25 cellular contexts compared by ENCODE assay signal in genomic region chr4:13706716-13707115, GRCh38.
A peak's percentile ranks its signal among the peaks of the same experiment; 100 is the strongest.
DNase-seq lines count a peak whose midpoint lies in the region; ATAC-seq and TF ChIP-seq lines count a peak whose summit lies in the region.
"Had no signal": no experiment of that assay in that cellular context is flagged by ENCODE, and none has a peak within 500 bp of the region (broad histone marks: within the 10 kb centered on the region; RNA-seq: fewer than 3 reads in every experiment).

No MANE protein-coding gene starts in this region.

- H4K91ac ChIP-seq in mesenchymal stem cell (ENCODE audit: low read length) = no peak overlapping the region

- no peaks in the 10 kb centered on the region for H3K79me2 ChIP-seq in MM.1S (ENCODE audit: low read length)

- H3K27ac ChIP-seq in MM.1S (ENCODE audit: low read length) = peak overlapping the region; percentile 82; the same call in 1 of the 2 replicates
- H3K27ac ChIP-seq in mesenchymal stem cell (ENCODE audit: low read length, poor library complexity, severe bottlenecking) = peak overlapping the region; percentile 98
- H3K27ac ChIP-seq in WERI-Rb-1 = no peak overlapping the region
- H3K27ac ChIP-seq: BLaER1, dorsolateral prefrontal cortex had no signal

- H2AK5ac ChIP-seq in mesenchymal stem cell (ENCODE audit: low read length, severe bottlenecking) = peak overlapping the region; percentile 63

- H3K4me2 ChIP-seq in MM.1S (ENCODE audit: low read depth, low read length) (no peak overlapping the region), mesenchymal stem cell (ENCODE audit: low read length, poor library complexity, severe bottlenecking) (no peak overlapping the region)
- H3K4me2 ChIP-seq: BLaER1 had no signal

- H3K9me2 ChIP-seq in MM.1S (replicated peaks; ENCODE audit: insufficient read depth, low read length) = no peaks in the 10 kb centered on the region

- H3K9me3 ChIP-seq in MM.1S (replicated peaks; ENCODE audit: insufficient read depth, low read length) (no peaks in the 10 kb centered on the region), mesenchymal stem cell (ENCODE audit: control insufficient read depth, low read length) (no peaks in the 10 kb centered on the region), WERI-Rb-1 (ENCODE audit: severe bottlenecking) (no peaks in the 10 kb centered on the region)
- H3K9me3 ChIP-seq: BLaER1, tibial nerve had no signal

- H2BK15ac ChIP-seq in mesenchymal stem cell (ENCODE audit: low read depth, poor library complexity, severe bottlenecking) = no peak overlapping the region

- peaks cover 0 to 4% of the 10 kb centered on the region in 2 donors for H3K36me3 Mint-ChIP-seq in activated naive CD4-positive, alpha-beta T cell treated with anti-CD3 and anti-CD28 coated beads, Interleukin-2, amount 50 U/mL, for 72 hours
- H3K36me3 Mint-ChIP-seq: activated naive CD4-positive, alpha-beta T cell treated with anti-CD3 and anti-CD28 coated beads, Interleukin-2, amount 10 ng/mL, durations not matched to agents 7 days and 5 days had no signal

- H2BK120ac ChIP-seq in mesenchymal stem cell (ENCODE audit: low read depth, low read length) = no peak overlapping the region

- no peak overlapping the region for H4K8ac ChIP-seq in mesenchymal stem cell (ENCODE audit: low read length)

- in situ Hi-C loops in ACHN (cut with HindIII; ENCODE audit: low pct_ligation_motif_present, low pct_unique_long_range_greater_than_20kb, low sequenced_read_pairs) = no loop called here

- no CpG with 5 or more reads among the region's 3 CpGs for WGBS in mesenchymal stem cell

- H2BK12ac ChIP-seq in mesenchymal stem cell (ENCODE audit: low read length in 2 of 2) = no peak overlapping the region

- peaks cover 12% of the 10 kb centered on the region for H3F3A ChIP-seq in MM.1S (ENCODE audit: insufficient read depth, low read length)

- no peak overlapping the region for H3K14ac ChIP-seq in mesenchymal stem cell (ENCODE audit: low read length in 2 of 2)

- no peaks in the 10 kb centered on the region for H3K79me1 ChIP-seq in mesenchymal stem cell (replicated peaks; ENCODE audit: low read length, poor library complexity, severe bottlenecking)

- H3K9me3 Mint-ChIP-seq in activated naive CD4-positive, alpha-beta T cell treated with anti-CD3 and anti-CD28 coated beads, Interleukin-2, amount 50 U/mL, for 72 hours = no peaks in the 10 kb centered on the region
- H3K9me3 Mint-ChIP-seq: activated CD4-positive, alpha-beta memory T cell treated with anti-CD3 and anti-CD28 coated beads, Interleukin-2, amount 10 ng/mL, durations not matched to agents 7 days and 5 days; activated naive CD4-positive, alpha-beta T cell treated with anti-CD3 and anti-CD28 coated beads, Interleukin-2, amount 10 ng/mL, durations not matched to agents 7 days and 5 days; H9 had no signal

- no peaks in the 10 kb centered on the region for H3K36me3 ChIP-seq in MM.1S (replicated peaks; ENCODE audit: insufficient read depth, low read length)
- no peaks in the 10 kb centered on the region for H3K36me3 ChIP-seq in mesenchymal stem cell (ENCODE audit: control insufficient read depth in 1 of 2, insufficient read depth in 2 of 2, low read depth in 1 of 2, low read length in 2 of 2)
- H3K36me3 ChIP-seq in WERI-Rb-1 = no peaks in the 10 kb centered on the region
- H3K36me3 ChIP-seq: BLaER1, tibial nerve had no signal

- ATAC-seq in activated naive CD4-positive, alpha-beta T cell treated with anti-CD3 and anti-CD28 coated beads, Interleukin-2, amount 50 U/mL, for 72 hours = no peak
- ATAC-seq: SK-N-SH treated with all-trans-retinoic acid at 6 μM for 48 hours, T-helper 17 cell had no signal

- H2AFZ ChIP-seq in MM.1S (ENCODE audit: low read length) (peak overlapping the region; percentile 59; the same call in 1 of the 2 replicates), mesenchymal stem cell (ENCODE audit: low read depth, low read length) (no peak overlapping the region)

- no peak overlapping the region for H3K27ac Mint-ChIP-seq in activated naive CD4-positive, alpha-beta T cell treated with anti-CD3 and anti-CD28 coated beads, Interleukin-2, amount 50 U/mL, for 72 hours
- H3K27ac Mint-ChIP-seq: activated CD4-positive, alpha-beta memory T cell treated with anti-CD3 and anti-CD28 coated beads, Interleukin-2, amount 10 ng/mL, durations not matched to agents 7 days and 5 days; activated naive CD4-positive, alpha-beta T cell treated with anti-CD3 and anti-CD28 coated beads, Interleukin-2, amount 10 ng/mL, durations not matched to agents 7 days and 5 days; T-helper 17 cell had no signal

- H3K9ac ChIP-seq in MM.1S (ENCODE audit: low read length) (no peak overlapping the region), mesenchymal stem cell (ENCODE audit: low read length) (no peak overlapping the region)
- H3K9ac ChIP-seq: BLaER1 had no signal

- DNase-seq in ACHN (peak; percentile 15), MM.1S (no peak), epithelial cell of esophagus (ENCODE audit: low read depth) (peak; percentile 63), mesenchymal stem cell (no peak), WERI-Rb-1 (no peak), cortex of kidney (lab: John Stamatoyannopoulos, UW) (no peak)
- no peak for DNase-seq in activated naive CD4-positive, alpha-beta T cell treated with anti-CD3 and anti-CD28 coated beads, Interleukin-2, amount 50 U/mL, for 72 hours (ENCODE audit: low spot score in 2 of 2)
- DNase-seq: activated CD4-positive, alpha-beta memory T cell treated with anti-CD3 and anti-CD28 coated beads, Interleukin-2, amount 10 ng/mL, durations not matched to agents 7 days and 5 days; activated CD4-positive, CD25-positive, alpha-beta regulatory T cell treated with anti-CD3 and anti-CD28 coated beads, Interleukin-2, amount 50 U/mL, for 72 hours; activated CD8-positive, alpha-beta memory T cell treated with anti-CD3 and anti-CD28 coated beads, Interleukin-2, amount 50 U/mL, for 48 hours; activated naive CD4-positive, alpha-beta T cell treated with anti-CD3 and anti-CD28 coated beads, Interleukin-2, amount 10 ng/mL, durations not matched to agents 7 days and 5 days; amygdala; central memory CD4-positive, alpha-beta T cell; DMS79; dorsolateral prefrontal cortex; GF-D8; H9; NCI-H2029; NCI-H526; small intestine; stimulated activated CD4-positive, alpha-beta T cell treated with anti-CD3 and anti-CD28 coated beads, Interleukin-1b, Interleukin-23, amount 100 ng/mL, for 48 hours; T-helper 17 cell had no signal

- H3K23ac ChIP-seq in mesenchymal stem cell (ENCODE audit: low read length in 2 of 2) = no peak overlapping the region

- H2BK5ac ChIP-seq in mesenchymal stem cell (ENCODE audit: low read depth, low read length, poor library complexity, severe bottlenecking) = peak overlapping the region; percentile 92

- no peaks in the 10 kb centered on the region for H4K20me1 ChIP-seq in MM.1S (ENCODE audit: insufficient read depth, low read length)
- H4K20me1 ChIP-seq: BLaER1 had no signal

- no peaks in the 10 kb centered on the region for H3K27me3 ChIP-seq in MM.1S (replicated peaks; ENCODE audit: insufficient read depth, low read length)
- no peaks in the 10 kb centered on the region for H3K27me3 ChIP-seq in mesenchymal stem cell (ENCODE audit: control insufficient read depth in 1 of 2, insufficient read depth in 1 of 2, low read length in 2 of 2)
- H3K27me3 ChIP-seq in WERI-Rb-1 (ENCODE audit: insufficient read depth, low read depth, severe bottlenecking) = no peaks in the 10 kb centered on the region
- H3K27me3 ChIP-seq: BLaER1, dorsolateral prefrontal cortex, tibial nerve had no signal

- H3K4me3 ChIP-seq in MM.1S (ENCODE audit: low read length) (no peak overlapping the region), epithelial cell of esophagus (ENCODE audit: low read length) (no peak overlapping the region), mesenchymal stem cell (ENCODE audit: insufficient read depth in 1 of 2, low read depth in 1 of 2, low read length in 2 of 2) (no peak overlapping the region), WERI-Rb-1 (ENCODE audit: low read depth, low read length) (no peak overlapping the region)
- H3K4me3 ChIP-seq: BLaER1, dorsolateral prefrontal cortex, tibial nerve had no signal

- H3K4ac ChIP-seq in mesenchymal stem cell (ENCODE audit: low read depth in 1 of 2, low read length in 2 of 2) = no peak overlapping the region

- H3K4me1 ChIP-seq in MM.1S (ENCODE audit: low read length) (peaks cover 32% of the 10 kb centered on the region), mesenchymal stem cell (ENCODE audit: control insufficient read depth, insufficient read depth, low read depth, low read length) (peaks cover 4% of the 10 kb centered on the region)
- H3K4me1 ChIP-seq: BLaER1, tibial nerve had no signal

- H3K18ac ChIP-seq in mesenchymal stem cell (ENCODE audit: low read depth in 1 of 2, low read length in 2 of 2) = no peak overlapping the region

- TF ChIP-seq CTCF in MM.1S (IDR thresholded peaks at IDR 0.05; ENCODE audit: low read length) = no peak
- TF ChIP-seq CTCF in epithelial cell of esophagus (IDR thresholded peaks at IDR 0.05; ENCODE audit: insufficient read depth, low read depth, low read length, missing control alignments) = no peak
- TF ChIP-seq CTCF in WERI-Rb-1 (IDR thresholded peaks at IDR 0.05; ENCODE audit: low read depth, low read length) = no peak

Comparison
In these comparisons a context has a peak if more than half of its experiments do, and no peak if none do; other contexts are left out.
1. DNase-seq: peak in ACHN (single experiment) and epithelial cell of esophagus (single experiment); none in MM.1S (single experiment), mesenchymal stem cell (single experiment), WERI-Rb-1 (single experiment), activated naive CD4-positive, alpha-beta T cell treated with anti-CD3 and anti-CD28 coated beads, Interleukin-2, amount 50 U/mL, for 72 hours (0 of 2) and cortex of kidney (single experiment).